In the genomic region with DNA sequence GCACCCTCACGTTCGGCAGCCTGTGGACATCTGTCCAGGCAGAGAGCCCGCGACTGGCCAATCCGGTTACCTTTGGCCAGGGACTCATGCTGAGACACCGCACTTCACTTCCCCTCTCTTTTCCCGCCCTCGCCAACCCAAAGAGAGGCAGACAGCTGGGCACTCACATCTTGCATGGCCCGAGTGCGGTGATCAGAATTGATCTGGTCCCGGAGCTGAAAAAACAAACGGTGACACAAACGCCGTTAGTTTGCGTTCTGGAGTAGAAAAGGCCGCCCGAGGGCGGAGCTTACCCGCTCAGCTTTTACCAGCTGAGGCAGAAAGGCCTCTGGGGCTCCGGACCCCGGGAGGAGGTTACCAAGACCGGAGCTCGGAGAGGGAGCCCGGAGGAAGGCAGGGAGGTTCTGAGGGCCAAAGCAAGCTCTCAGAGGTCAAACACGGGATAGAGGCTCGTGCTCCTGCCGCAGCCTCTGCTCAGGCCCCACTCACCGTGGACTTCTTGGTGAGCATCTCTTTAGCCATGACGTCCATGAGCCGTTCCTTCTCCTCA, we compare ENCODE assay signal across 8 cellular contexts. TPM values are rescaled to one million over a fixed set of nuclear protein-coding genes. Genes with fewer than 3 reads are reported as not detected.
DNase-seq lines count a peak whose midpoint lies in the region; ATAC-seq and TF ChIP-seq lines count a peak whose summit lies in the region.

No MANE protein-coding gene starts in this region.

- H3K9me3 Mint-ChIP-seq in Calu3 (ENCODE audit: low read depth, unreplicated experiment) = no peaks in the 10 kb centered on the region

- no peaks in the 10 kb centered on the region for H3K27me3 Mint-ChIP-seq in Calu3 (ENCODE audit: unreplicated experiment)

- peak overlapping the region; percentile 67 for H3K27ac ChIP-seq in muscle layer of colon (ENCODE audit: low read depth, low read length)
- peak overlapping the region in 1 of 2 donors; percentile 25 for H3K27ac ChIP-seq in aorta (ENCODE audit: low read depth in 1 of 2, low read length in 2 of 2)

- peaks cover 46% of the 10 kb centered on the region for H3K36me3 Mint-ChIP-seq in Calu3 (ENCODE audit: insufficient read depth, unreplicated experiment)

- H3K4me3 ChIP-seq in endocrine pancreas (ENCODE audit: control insufficient read depth, insufficient read depth, low read length) (peak overlapping the region; percentile 72), muscle layer of colon (ENCODE audit: low read depth in 1 of 2, low read length in 2 of 2) (peak overlapping the region; percentile 89 to 93), aorta (ENCODE audit: low read length in 2 of 2) (peak overlapping the region; percentile 43 to 86)

- WGBS in aorta, 2 donors = 0% methylated on average over 26 to 30 of the region's 30 CpGs

- intact Hi-C loops in Calu3 (cut with micrococcal nuclease; ENCODE audit: unreplicated experiment) (no loop called here), aorta (cut with DNase I) (no loop called here)

- CTCF ChIA-PET in Calu3 (lab: Charles Lee) = interaction anchor here (0.6 to 1.0 kb wide), 4 partner anchors 11 to 1555 kb away, joined by 3 to 5 read pairs (median 4); no protein-coding TSS in a partner anchor

- peak overlapping the region; percentile 65 for H3K27ac Mint-ChIP-seq in Calu3 (ENCODE audit: unreplicated experiment)

- no peaks in the 10 kb centered on the region for H3K27me3 ChIP-seq in endocrine pancreas (ENCODE audit: control insufficient read depth, insufficient read depth, low read length)
- no peaks in the 10 kb centered on the region for H3K27me3 ChIP-seq in muscle layer of colon (ENCODE audit: control insufficient read depth in 1 of 2, insufficient read depth in 2 of 2, low read length in 2 of 2)
- no peaks in the 10 kb centered on the region for H3K27me3 ChIP-seq in aorta (ENCODE audit: control insufficient read depth in 1 of 2, insufficient read depth in 2 of 2, low read length in 1 of 2)

- ATAC-seq in GM21381 (IDR thresholded peaks at IDR 0.05; ENCODE audit: unreplicated experiment) (peak; percentile 29), aorta (ENCODE audit: low FRiP score) (peak; percentile 55)

- peak overlapping the region; percentile 76 for H3K4me3 Mint-ChIP-seq in Calu3 (ENCODE audit: low read depth, unreplicated experiment)

- in situ Hi-C loops in GM13976 (cut with MboI; ENCODE audit: low sequenced_read_pairs, unreplicated experiment) = no loop called here

- H3K9ac ChIP-seq in endocrine pancreas (ENCODE audit: control insufficient read depth, insufficient read depth, low read length) (peak overlapping the region; percentile 85), muscle layer of colon (ENCODE audit: low read length) (peak overlapping the region; percentile 85)

- no peaks in the 10 kb centered on the region for H3K9me3 ChIP-seq in endocrine pancreas (ENCODE audit: control insufficient read depth, low read length)
- H3K9me3 ChIP-seq in muscle layer of colon (ENCODE audit: low read length) = no peaks in the 10 kb centered on the region
- no peaks in the 10 kb centered on the region for H3K9me3 ChIP-seq in aorta (ENCODE audit: control insufficient read depth, low read length)

- DNase-seq in Calu3 = peak; percentile 41
- DNase-seq in HuH-7.5 (ENCODE audit: low spot score) = peak; percentile 34
- DNase-seq in activated CD4-positive, alpha-beta T cell treated with anti-CD3 and anti-CD28 coated beads for 4 hours = peak; percentile 41 to 45
- peak; percentile 70 to 81 for DNase-seq in aorta
- DNase-seq in GM13976 (ENCODE audit: low spot score) = no peak

- peaks cover 5% of the 10 kb centered on the region for H3K4me1 ChIP-seq in endocrine pancreas (ENCODE audit: control insufficient read depth, insufficient read depth, low read length)
- peaks cover 11% of the 10 kb centered on the region for H3K4me1 ChIP-seq in muscle layer of colon (ENCODE audit: insufficient read depth, low read length)
- H3K4me1 ChIP-seq in aorta (ENCODE audit: control insufficient read depth in 1 of 2, insufficient read depth in 2 of 2, low read length in 2 of 2) = no peaks in the 10 kb centered on the region

- peaks cover 3% of the 10 kb centered on the region for H3K36me3 ChIP-seq in endocrine pancreas (ENCODE audit: control insufficient read depth, insufficient read depth, low read length)
- H3K36me3 ChIP-seq in muscle layer of colon (ENCODE audit: insufficient read depth, low read length) = peaks cover 28% of the 10 kb centered on the region
- peaks cover 2 to 7% of the 10 kb centered on the region in 2 donors for H3K36me3 ChIP-seq in aorta (ENCODE audit: control insufficient read depth in 1 of 2, insufficient read depth in 2 of 2, low read length in 1 of 2)

- BruUV-seq in Calu3 (replicated peaks; lab: Mats Ljungman, UMichigan) = TSS peak; percentile 51

- TF ChIP-seq CTCF in Calu3 (IDR thresholded peaks at IDR 0.05; ENCODE audit: unreplicated experiment) = no peak
- no peak for TF ChIP-seq CTCF in GM13976 (IDR thresholded peaks at IDR 0.05; ENCODE audit: borderline replicate concordance, control extremely low read depth, extremely low read depth, insufficient read depth, missing control alignments)

- H3K4me1 Mint-ChIP-seq in Calu3 (ENCODE audit: low read depth, unreplicated experiment) = peaks cover 16% of the 10 kb centered on the region

RNA-seq across cellular contexts. Expression of a gene that starts 0.4 kb away (rescaled TPM):
- total RNA-seq in Calu3 (2022) = 75.3 and 91.7 TPM in 2 replicates
- total RNA-seq in aorta = 10 to 100 TPM; 52.5 to 56.9 TPM
- 10 to 100 TPM; 18.8 to 29.0 TPM for polyA plus RNA-seq in aorta

RNA-seq across cellular contexts. Expression of a gene that starts 15.9 kb away (rescaled TPM):
- 16.9 and 20.4 TPM in 2 replicates for total RNA-seq in Calu3 (2022)
- 10 to 100 TPM; 43.4 to 67.9 TPM for total RNA-seq in aorta
- polyA plus RNA-seq in aorta = 10 to 100 TPM; 29.9 to 53.1 TPM

RNA-seq across cellular contexts. Expression of a gene that starts 23.1 kb away (rescaled TPM):
- 38.5 and 43.0 TPM in 2 replicates for total RNA-seq in Calu3 (2022)
- total RNA-seq in aorta = 10 to 100 TPM; 28.4 to 28.8 TPM
- 10 to 100 TPM; 24.2 to 29.9 TPM for polyA plus RNA-seq in aorta

RNA-seq across cellular contexts. Expression of a gene that starts 42.6 kb away (rescaled TPM):
- total RNA-seq in Calu3 (2022) (18.0 and 21.5 TPM in 2 replicates), aorta (10 to 100 TPM; 38.4 to 52.2 TPM)
- 10 to 100 TPM in 1 of 2 donors, 1 to 10 TPM in 1; 6.4 to 28.3 TPM for polyA plus RNA-seq in aorta

RNA-seq across cellular contexts. Expression of a gene that starts 57.1 kb away (rescaled TPM):
- not detected in 2 replicates for total RNA-seq in Calu3 (2022)
- under 1 TPM; 0.21 to 0.55 TPM for total RNA-seq in aorta
- not detected for polyA plus RNA-seq in aorta
